ENCODE assay signal across 8 cellular contexts in genomic region chr15:90903733-90904536, GRCh38. TPM values are rescaled to one million over a fixed set of nuclear protein-coding genes. Genes with fewer than 3 reads are reported as not detected.
DNase-seq lines count a peak whose midpoint lies in the region; ATAC-seq and TF ChIP-seq lines count a peak whose summit lies in the region.

No MANE protein-coding gene starts in this region.

- H3K27me3 ChIP-seq in right atrium auricular region (no peaks in the 10 kb centered on the region), skeletal muscle satellite cell (ENCODE audit: control insufficient read depth, insufficient read depth, low read length) (no peaks in the 10 kb centered on the region)

- H3K36me3 ChIP-seq in HEK293 (ENCODE audit: control insufficient read depth in 2 of 2, insufficient read depth in 1 of 2, low read length in 2 of 2), result peaks cover 13 to 40% of the 10 kb centered on the region in 2 experiments
- H3K36me3 ChIP-seq in right atrium auricular region, result peaks cover 38% of the 10 kb centered on the region
- H3K36me3 ChIP-seq in skeletal muscle satellite cell (ENCODE audit: insufficient read depth, low read length), result peaks cover 24% of the 10 kb centered on the region

- intact Hi-C loops in activated T-helper 1 cell treated with anti-CD3 and anti-CD28 coated beads, Interleukin-12 subunit alpha, Interleukin-12 subunit beta, Interleukin-2, Interleukin-4 antibody, amounts not matched to agents 30 ng/mL and 10 ng/mL and 1 ng/mL, durations not matched to agents 14 hours and 24 hours and 36 hours (cut with micrococcal nuclease), result loop anchor here (1.0 to 2.0 kb wide), 5 partner anchors 19 to 256 kb away; no protein-coding TSS in a partner anchor
- intact Hi-C loops in posterior vena cava (cut with DNase I), result no loop called here

- TF ChIP-seq CTCF in AG09309 (IDR thresholded peaks at IDR 0.05; ENCODE audit: control insufficient read depth, insufficient read depth, low read depth, low read length, missing control alignments), result no peak
- no peak; the same call in 1 of the 2 replicates for TF ChIP-seq CTCF in HEK293 (tag by site-specific recombination; IDR thresholded peaks at IDR 0.05)
- TF ChIP-seq CTCF in right atrium auricular region (IDR thresholded peaks at IDR 0.05), result no peak

- no peak for ATAC-seq in GM19324 (IDR thresholded peaks at IDR 0.05; ENCODE audit: low FRiP score, unreplicated experiment)

- peak overlapping the region; percentile 88 for H3K27ac Mint-ChIP-seq in activated T-helper 1 cell treated with anti-CD3 and anti-CD28 coated beads, Interleukin-12 subunit alpha, Interleukin-12 subunit beta, Interleukin-2, Interleukin-4 antibody, amounts not matched to agents 30 ng/mL and 10 ng/mL and 1 ng/mL, durations not matched to agents 14 hours and 24 hours and 36 hours

- H3K4me3 ChIP-seq in AG09309 (ENCODE audit: control insufficient read depth, low read depth, low read length) (peak overlapping the region; percentile 74; the same call in 1 of the 2 replicates), HEK293 (ENCODE audit: low read depth, low read length) (peak overlapping the region; percentile 74), right atrium auricular region (peak overlapping the region; percentile 82 to 87), skeletal muscle satellite cell (ENCODE audit: low read length) (peak overlapping the region; percentile 87)

- DNase-seq in AG09309 (ENCODE audit: low read depth) (no peak), right atrium auricular region (ENCODE audit: low spot score) (no peak), posterior vena cava (ENCODE audit: low spot score) (no peak), retina (no peak)
- DNase-seq in activated T-helper 1 cell treated with anti-CD3 and anti-CD28 coated beads, Interleukin-12 subunit alpha, Interleukin-12 subunit beta, Interleukin-2, Interleukin-4 antibody, amounts not matched to agents 30 ng/mL and 10 ng/mL and 1 ng/mL, durations not matched to agents 14 hours and 24 hours and 36 hours (ENCODE audit: low spot score), result no peak

- peak overlapping the region; percentile 96 for H3K4me2 ChIP-seq in skeletal muscle satellite cell (ENCODE audit: low read length)

- no peaks in the 10 kb centered on the region for H3K27me3 Mint-ChIP-seq in activated T-helper 1 cell treated with anti-CD3 and anti-CD28 coated beads, Interleukin-12 subunit alpha, Interleukin-12 subunit beta, Interleukin-2, Interleukin-4 antibody, amounts not matched to agents 30 ng/mL and 10 ng/mL and 1 ng/mL, durations not matched to agents 14 hours and 24 hours and 36 hours (ENCODE audit: insufficient read depth)

- CTCF ChIA-PET in HEK293 (lab: Yijun Ruan, JAX), result interaction anchor here (0.5 to 8.3 kb wide), 12 partner anchors 9 to 368 kb away, joined by 3 to 126 read pairs (median 3); partner anchors contain the start of genes BLM, HDDC3 and UNC45A

- H3K4me3 Mint-ChIP-seq in activated T-helper 1 cell treated with anti-CD3 and anti-CD28 coated beads, Interleukin-12 subunit alpha, Interleukin-12 subunit beta, Interleukin-2, Interleukin-4 antibody, amounts not matched to agents 30 ng/mL and 10 ng/mL and 1 ng/mL, durations not matched to agents 14 hours and 24 hours and 36 hours, result peak overlapping the region; percentile 90

- H3K4me1 ChIP-seq in HEK293 (ENCODE audit: control insufficient read depth, insufficient read depth, low read length), result peaks cover 13% of the 10 kb centered on the region
- H3K4me1 ChIP-seq in right atrium auricular region, result peaks cover 0 to 47% of the 10 kb centered on the region in 2 donors
- H3K4me1 ChIP-seq in skeletal muscle satellite cell (ENCODE audit: control insufficient read depth, insufficient read depth, low read length), result peaks cover 14% of the 10 kb centered on the region

- peak overlapping the region; percentile 98 for H3K27ac ChIP-seq in HEK293 (ENCODE audit: extremely low read depth, low read depth, low read length)
- H3K27ac ChIP-seq in right atrium auricular region, result peak overlapping the region; percentile 92

- no peaks in the 10 kb centered on the region for H3K9me3 Mint-ChIP-seq in activated T-helper 1 cell treated with anti-CD3 and anti-CD28 coated beads, Interleukin-12 subunit alpha, Interleukin-12 subunit beta, Interleukin-2, Interleukin-4 antibody, amounts not matched to agents 30 ng/mL and 10 ng/mL and 1 ng/mL, durations not matched to agents 14 hours and 24 hours and 36 hours

- H3K9me3 ChIP-seq in HEK293 (ENCODE audit: control insufficient read depth, insufficient read depth, low read depth, low read length), result no peaks in the 10 kb centered on the region
- no peaks in the 10 kb centered on the region for H3K9me3 ChIP-seq in right atrium auricular region
- H3K9me3 ChIP-seq in skeletal muscle satellite cell (replicated peaks; ENCODE audit: low read length), result no peaks in the 10 kb centered on the region

- peak overlapping the region; percentile 54 for H3K9ac ChIP-seq in skeletal muscle satellite cell (ENCODE audit: low read depth, low read length)

- H3K36me3 Mint-ChIP-seq in activated T-helper 1 cell treated with anti-CD3 and anti-CD28 coated beads, Interleukin-12 subunit alpha, Interleukin-12 subunit beta, Interleukin-2, Interleukin-4 antibody, amounts not matched to agents 30 ng/mL and 10 ng/mL and 1 ng/mL, durations not matched to agents 14 hours and 24 hours and 36 hours (ENCODE audit: low read depth), result peaks cover 35% of the 10 kb centered on the region

- peaks cover 48% of the 10 kb centered on the region for H3K4me1 Mint-ChIP-seq in activated T-helper 1 cell treated with anti-CD3 and anti-CD28 coated beads, Interleukin-12 subunit alpha, Interleukin-12 subunit beta, Interleukin-2, Interleukin-4 antibody, amounts not matched to agents 30 ng/mL and 10 ng/mL and 1 ng/mL, durations not matched to agents 14 hours and 24 hours and 36 hours (ENCODE audit: low read depth)

- POLR2A ChIA-PET in HEK293 (lab: Yijun Ruan, JAX), result interaction anchor here (0.5 to 3.8 kb wide), 14 partner anchors 9 to 1660 kb away, joined by 3 to 88 read pairs (median 4); partner anchors contain the start of genes BLM, HDDC3, RCCD1 and UNC45A

TF ChIP-seq in HEK293, 187 proteins besides CTCF, POLR2A, EP300 and RAD21 (continues in another document):
- TF ChIP-seq HOXC10 (CRISPR knock-in tag; IDR thresholded peaks at IDR 0.05), result no peak
- TF ChIP-seq ZNF16 (tag by site-specific recombination; IDR thresholded peaks at IDR 0.05; ENCODE audit: low read depth), result no peak
- TF ChIP-seq ZBTB20 (tag by site-specific recombination; IDR thresholded peaks at IDR 0.05), result no peak
- no peak for TF ChIP-seq ELK4 (IDR thresholded peaks at IDR 0.05; ENCODE audit: borderline replicate concordance, low read depth, low read length)
- no peak for TF ChIP-seq ZNF169 (tag by site-specific recombination; IDR thresholded peaks at IDR 0.05)
- no peak for TF ChIP-seq TCF7L2 (IDR thresholded peaks at IDR 0.05; ENCODE audit: borderline replicate concordance, low read depth, low read length)
- no peak for TF ChIP-seq KLF10 (tag by site-specific recombination; IDR thresholded peaks at IDR 0.05)
- peak; percentile 50; the same call in 1 of the 2 replicates for TF ChIP-seq ZNF121 (tag by site-specific recombination; IDR thresholded peaks at IDR 0.05)
- no peak for TF ChIP-seq GLIS2 (tag by site-specific recombination; IDR thresholded peaks at IDR 0.05)

RNA-seq across cellular contexts. Expression of gene MAN2A2, which starts 0.8 kb away (rescaled TPM):
- 228 and 239 TPM in 2 replicates for total RNA-seq in activated T-helper 1 cell treated with anti-CD3 and anti-CD28 coated beads, Interleukin-12 subunit alpha, Interleukin-12 subunit beta, Interleukin-2, Interleukin-4 antibody, amounts not matched to agents 30 ng/mL and 10 ng/mL and 1 ng/mL, durations not matched to agents 14 hours and 24 hours and 36 hours
- total RNA-seq in right atrium auricular region, result 10 to 100 TPM; 41.7 to 42.3 TPM
- 3.8 and 6.8 TPM in 2 replicates for total RNA-seq in skeletal muscle satellite cell (2012; rRNA removed)
- total RNA-seq in posterior vena cava, result 10 to 100 TPM; 53.0 to 57.6 TPM

RNA-seq across cellular contexts. Expression of gene FES, which starts 19.6 kb away (rescaled TPM):
- total RNA-seq in activated T-helper 1 cell treated with anti-CD3 and anti-CD28 coated beads, Interleukin-12 subunit alpha, Interleukin-12 subunit beta, Interleukin-2, Interleukin-4 antibody, amounts not matched to agents 30 ng/mL and 10 ng/mL and 1 ng/mL, durations not matched to agents 14 hours and 24 hours and 36 hours, result 45.4 and 57.1 TPM in 2 replicates
- 10 to 100 TPM in 1 of 2 donors, 1 to 10 TPM in 1; 9.3 to 14.9 TPM for total RNA-seq in right atrium auricular region
- total RNA-seq in skeletal muscle satellite cell (2012; rRNA removed), result 10.7 and 18.8 TPM in 2 replicates
- 10 to 100 TPM; 31.7 to 41.8 TPM for total RNA-seq in posterior vena cava

RNA-seq across cellular contexts. Expression of gene HDDC3, which starts 28.4 kb away (rescaled TPM):
- 38.8 and 39.0 TPM in 2 replicates for total RNA-seq in activated T-helper 1 cell treated with anti-CD3 and anti-CD28 coated beads, Interleukin-12 subunit alpha, Interleukin-12 subunit beta, Interleukin-2, Interleukin-4 antibody, amounts not matched to agents 30 ng/mL and 10 ng/mL and 1 ng/mL, durations not matched to agents 14 hours and 24 hours and 36 hours
- total RNA-seq in right atrium auricular region (10 to 100 TPM; 14.9 to 17.9 TPM), posterior vena cava (1 to 10 TPM; 5.9 to 8.6 TPM)
- total RNA-seq in skeletal muscle satellite cell (2012; rRNA removed), result 14.2 and 15.2 TPM in 2 replicates

RNA-seq across cellular contexts. Expression of gene UNC45A, which starts 31.1 kb away (rescaled TPM):
- 60.5 and 68.6 TPM in 2 replicates for total RNA-seq in activated T-helper 1 cell treated with anti-CD3 and anti-CD28 coated beads, Interleukin-12 subunit alpha, Interleukin-12 subunit beta, Interleukin-2, Interleukin-4 antibody, amounts not matched to agents 30 ng/mL and 10 ng/mL and 1 ng/mL, durations not matched to agents 14 hours and 24 hours and 36 hours
- total RNA-seq in right atrium auricular region (10 to 100 TPM; 17.4 to 19.0 TPM), posterior vena cava (10 to 100 TPM; 63.6 to 75.8 TPM)
- 55.3 and 57.0 TPM in 2 replicates for total RNA-seq in skeletal muscle satellite cell (2012; rRNA removed)

RNA-seq across cellular contexts. Expression of gene FURIN, which starts 35.5 kb away (rescaled TPM):
- total RNA-seq in activated T-helper 1 cell treated with anti-CD3 and anti-CD28 coated beads, Interleukin-12 subunit alpha, Interleukin-12 subunit beta, Interleukin-2, Interleukin-4 antibody, amounts not matched to agents 30 ng/mL and 10 ng/mL and 1 ng/mL, durations not matched to agents 14 hours and 24 hours and 36 hours, result 530 and 545 TPM in 2 replicates
- total RNA-seq in right atrium auricular region, result 10 to 100 TPM; 57.1 to 82.8 TPM
- total RNA-seq in skeletal muscle satellite cell (2012; rRNA removed), result 38.5 and 43.2 TPM in 2 replicates
- 10 to 100 TPM; 38.0 to 52.0 TPM for total RNA-seq in posterior vena cava
